Comparison of ENCODE assay signal across 9 cellular contexts in the genomic region with DNA sequence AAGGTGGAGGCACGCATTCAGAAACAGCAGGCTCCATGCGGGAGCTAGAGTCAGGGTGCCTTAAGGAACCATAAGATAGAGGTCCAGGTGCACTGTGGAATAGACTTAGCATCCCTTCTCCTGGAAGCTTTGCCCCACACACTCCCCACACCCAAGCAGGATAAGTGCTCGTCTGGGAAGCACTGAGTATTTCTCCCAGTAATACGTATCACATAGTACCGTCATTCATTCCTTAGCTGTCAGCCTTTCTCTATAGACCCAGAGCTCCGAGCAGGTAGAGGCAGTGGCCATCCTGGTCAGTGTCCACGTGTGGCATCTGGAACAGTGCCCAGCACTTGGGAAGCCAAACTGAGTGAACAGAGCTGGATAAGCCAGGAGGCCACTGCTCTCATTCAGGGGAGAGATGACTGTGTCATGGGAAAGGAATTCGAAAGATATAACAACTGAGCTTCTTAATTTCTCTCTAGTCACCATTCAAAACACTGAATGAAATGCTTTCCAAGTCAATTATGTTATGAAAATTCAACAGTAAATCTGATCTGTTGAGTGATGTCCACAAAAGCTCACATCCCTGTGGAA. TPM values are rescaled to one million over a fixed set of nuclear protein-coding genes. Genes with fewer than 3 reads are reported as not detected.
A peak's percentile ranks its signal among the peaks of the same experiment; 100 is the strongest.
DNase-seq lines count a peak whose midpoint lies in the region; FAIRE-seq and TF ChIP-seq lines count a peak whose summit lies in the region.
"Had no signal": no experiment of that assay in that cellular context is flagged by ENCODE, and none has a peak within 500 bp of the region (broad histone marks: within the 10 kb centered on the region; RNA-seq: fewer than 3 reads in every experiment).

No MANE protein-coding gene starts in this region.

- H3K27ac ChIP-seq in caudate nucleus (ENCODE audit: low read depth, low read length) (peak overlapping the region; percentile 56), substantia nigra (ENCODE audit: low read depth, low read length, poor library complexity, severe bottlenecking) (peak overlapping the region; percentile 62)

- no peaks in the 10 kb centered on the region for H3K36me3 ChIP-seq in kidney epithelial cell (ENCODE audit: control insufficient read depth, insufficient read depth, low read length)

- TF ChIP-seq RAD21 in Ishikawa (IDR thresholded peaks at IDR 0.05; ENCODE audit: low read depth) = no peak

- H3K4me3 ChIP-seq in kidney epithelial cell (ENCODE audit: low read depth, low read length) = no peak overlapping the region

- no peak for FAIRE-seq in D721Med (lab: Jason Lieb, UNC)

- no peak for TF ChIP-seq EP300 in Ishikawa (IDR thresholded peaks at IDR 0.05; ENCODE audit: borderline replicate concordance)

- no peaks in the 10 kb centered on the region for H3K27me3 ChIP-seq in kidney epithelial cell (ENCODE audit: control insufficient read depth, insufficient read depth, low read length)

- peak in 1 of 61 donors; percentile 39 for DNase-seq in caudate nucleus (lab: John Stamatoyannopoulos, UW)
- DNase-seq in kidney epithelial cell (ENCODE audit: low read depth) = peak; percentile 67
- peak in 5 of 49 donors; percentile 5 to 36 (median 7) for DNase-seq in substantia nigra (lab: John Stamatoyannopoulos, UW)
- DNase-seq in activated CD4-positive, alpha-beta T cell treated with anti-CD3 and anti-CD28 coated beads for 1 hour = no peak
- DNase-seq in NCI-H345 treated with DMSO at 0.1 percent for 48 hours (lab: John Stamatoyannopoulos, UW; ENCODE audit: unreplicated experiment) = no peak
- DNase-seq in midbrain (lab: John Stamatoyannopoulos, UW) = no peak
- DNase-seq in D721Med (ENCODE audit: insufficient read length, low spot score) = no peak
- DNase-seq: NCI-H1105 had no signal

- TF ChIP-seq CTCF in kidney epithelial cell (IDR thresholded peaks at IDR 0.05; ENCODE audit: insufficient read depth, low read length, poor library complexity, severe bottlenecking) (no peak), D721Med (IDR thresholded peaks at IDR 0.05; ENCODE audit: insufficient read depth, missing control alignments) (no peak)

TF ChIP-seq in Ishikawa, 13 proteins besides CTCF, POLR2A, EP300 and RAD21:
- TF ChIP-seq, protein P1, sequence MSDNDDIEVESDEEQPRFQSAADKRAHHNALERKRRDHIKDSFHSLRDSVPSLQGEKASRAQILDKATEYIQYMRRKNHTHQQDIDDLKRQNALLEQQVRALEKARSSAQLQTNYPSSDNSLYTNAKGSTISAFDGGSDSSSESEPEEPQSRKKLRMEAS (IDR thresholded peaks at IDR 0.05) = peak; percentile 58; the same call in 1 of the 2 replicates
- TF ChIP-seq CEBPB (IDR thresholded peaks at IDR 0.05) (no peak), TEAD4 (IDR thresholded peaks at IDR 0.05) (no peak), FOXM1 (IDR thresholded peaks at IDR 0.05; ENCODE audit: borderline replicate concordance, low read depth) (no peak), TAF1 (IDR thresholded peaks at IDR 0.05; ENCODE audit: low read depth) (no peak), CREB1 (IDR thresholded peaks at IDR 0.05; ENCODE audit: low read depth) (no peak), TCF12 (IDR thresholded peaks at IDR 0.05; ENCODE audit: low read depth) (no peak), NFIC (IDR thresholded peaks at IDR 0.05) (peak; percentile 52), EGR1 (IDR thresholded peaks at IDR 0.05) (no peak), ZBTB7A (IDR thresholded peaks at IDR 0.05; ENCODE audit: low read depth) (no peak), YY1 (IDR thresholded peaks at IDR 0.05; ENCODE audit: low read depth) (no peak)
- TF ChIP-seq, protein P2, sequence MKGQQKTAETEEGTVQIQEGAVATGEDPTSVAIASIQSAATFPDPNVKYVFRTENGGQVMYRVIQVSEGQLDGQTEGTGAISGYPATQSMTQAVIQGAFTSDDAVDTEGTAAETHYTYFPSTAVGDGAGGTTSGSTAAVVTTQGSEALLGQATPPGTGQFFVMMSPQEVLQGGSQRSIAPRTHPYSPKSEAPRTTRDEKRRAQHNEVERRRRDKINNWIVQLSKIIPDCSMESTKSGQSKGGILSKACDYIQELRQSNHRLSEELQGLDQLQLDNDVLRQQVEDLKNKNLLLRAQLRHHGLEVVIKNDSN (IDR thresholded peaks at IDR 0.05) = peak; percentile 68
- TF ChIP-seq, protein P3, sequence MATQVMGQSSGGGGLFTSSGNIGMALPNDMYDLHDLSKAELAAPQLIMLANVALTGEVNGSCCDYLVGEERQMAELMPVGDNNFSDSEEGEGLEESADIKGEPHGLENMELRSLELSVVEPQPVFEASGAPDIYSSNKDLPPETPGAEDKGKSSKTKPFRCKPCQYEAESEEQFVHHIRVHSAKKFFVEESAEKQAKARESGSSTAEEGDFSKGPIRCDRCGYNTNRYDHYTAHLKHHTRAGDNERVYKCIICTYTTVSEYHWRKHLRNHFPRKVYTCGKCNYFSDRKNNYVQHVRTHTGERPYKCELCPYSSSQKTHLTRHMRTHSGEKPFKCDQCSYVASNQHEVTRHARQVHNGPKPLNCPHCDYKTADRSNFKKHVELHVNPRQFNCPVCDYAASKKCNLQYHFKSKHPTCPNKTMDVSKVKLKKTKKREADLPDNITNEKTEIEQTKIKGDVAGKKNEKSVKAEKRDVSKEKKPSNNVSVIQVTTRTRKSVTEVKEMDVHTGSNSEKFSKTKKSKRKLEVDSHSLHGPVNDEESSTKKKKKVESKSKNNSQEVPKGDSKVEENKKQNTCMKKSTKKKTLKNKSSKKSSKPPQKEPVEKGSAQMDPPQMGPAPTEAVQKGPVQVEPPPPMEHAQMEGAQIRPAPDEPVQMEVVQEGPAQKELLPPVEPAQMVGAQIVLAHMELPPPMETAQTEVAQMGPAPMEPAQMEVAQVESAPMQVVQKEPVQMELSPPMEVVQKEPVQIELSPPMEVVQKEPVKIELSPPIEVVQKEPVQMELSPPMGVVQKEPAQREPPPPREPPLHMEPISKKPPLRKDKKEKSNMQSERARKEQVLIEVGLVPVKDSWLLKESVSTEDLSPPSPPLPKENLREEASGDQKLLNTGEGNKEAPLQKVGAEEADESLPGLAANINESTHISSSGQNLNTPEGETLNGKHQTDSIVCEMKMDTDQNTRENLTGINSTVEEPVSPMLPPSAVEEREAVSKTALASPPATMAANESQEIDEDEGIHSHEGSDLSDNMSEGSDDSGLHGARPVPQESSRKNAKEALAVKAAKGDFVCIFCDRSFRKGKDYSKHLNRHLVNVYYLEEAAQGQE (IDR thresholded peaks at IDR 0.05; ENCODE audit: low read depth) = no peak
TF ChIP-seq in Ishikawa: peak in this region for 3.

RNA-seq across cellular contexts. Expression of a gene that starts 9.9 kb away (rescaled TPM):
- total RNA-seq in kidney epithelial cell = 52.0 and 52.7 TPM in 2 replicates

RNA-seq across cellular contexts. Expression of a gene that starts 52.2 kb away (rescaled TPM):
- total RNA-seq in kidney epithelial cell = 1,761 and 1,994 TPM in 2 replicates
